Comparison of ENCODE assay signal across 17 cellular contexts in genomic region chr19:13883665-13884064, GRCh38. TPM values are rescaled to one million over a fixed set of nuclear protein-coding genes. Genes with fewer than 3 reads are reported as not detected.
A peak's percentile ranks its signal among the peaks of the same experiment; 100 is the strongest.
DNase-seq lines count a peak whose midpoint lies in the region; ATAC-seq and TF ChIP-seq lines count a peak whose summit lies in the region.
"Had no signal": no experiment of that assay in that cellular context is flagged by ENCODE, and none has a peak within 500 bp of the region (broad histone marks: within the 10 kb centered on the region; RNA-seq: fewer than 3 reads in every experiment).

No MANE protein-coding gene starts in this region.

- H3K14ac ChIP-seq in neuronal stem cell (ENCODE audit: low read length) = no peak overlapping the region

- H4K8ac ChIP-seq in neuronal stem cell (ENCODE audit: low read depth, low read length) = no peak overlapping the region

- no peaks in the 10 kb centered on the region for H3K27me3 Mint-ChIP-seq in effector memory CD8-positive, alpha-beta T cell

- no peak for TF ChIP-seq EP300 in SK-N-SH (IDR thresholded peaks at IDR 0.05; ENCODE audit: borderline replicate concordance in 1 of 2, low read depth in 1 of 2, low read length in 1 of 2)
- TF ChIP-seq EP300 in gastroesophageal sphincter (IDR thresholded peaks at IDR 0.05) = no peak

- no peak overlapping the region for H3K4me2 ChIP-seq in SK-N-SH
- H3K4me2 ChIP-seq in neuronal stem cell (ENCODE audit: insufficient read depth, low read length, poor library complexity, severe bottlenecking) = no peak overlapping the region

- no peaks in the 10 kb centered on the region for H3K79me1 ChIP-seq in neuronal stem cell (ENCODE audit: low read depth, low read length)

- POLR2A ChIA-PET in SK-N-SH (lab: Yijun Ruan, JAX) = no interaction called here
- POLR2A ChIA-PET in HEK293 (lab: Yijun Ruan, JAX) = no interaction called here

- H3K9me3 Mint-ChIP-seq in effector memory CD8-positive, alpha-beta T cell = no peaks in the 10 kb centered on the region
- H3K9me3 Mint-ChIP-seq: IgD-negative memory B cell had no signal

- H2AFZ ChIP-seq in SK-N-SH (ENCODE audit: low read depth) (no peak overlapping the region), neuronal stem cell (ENCODE audit: low read length) (no peak overlapping the region)

- no peaks in the 10 kb centered on the region for H3K9me2 ChIP-seq in SK-N-SH

- H3K36me3 ChIP-seq in SK-N-SH (replicated peaks in 1 of 2; ENCODE audit: control insufficient read depth in 1 of 2, insufficient read depth in 2 of 2, low read length in 1 of 2) (no peaks in the 10 kb centered on the region), HEK293 (ENCODE audit: control insufficient read depth in 2 of 2, insufficient read depth in 1 of 2, low read length in 2 of 2) (no peaks in the 10 kb centered on the region), neuronal stem cell (replicated peaks in 1 of 2; ENCODE audit: control insufficient read depth in 2 of 2, insufficient read depth in 2 of 2, low read length in 2 of 2) (no peaks in the 10 kb centered on the region), gastroesophageal sphincter (no peaks in the 10 kb centered on the region)
- H3K36me3 ChIP-seq: thyroid gland, WERI-Rb-1 had no signal

- H3K9ac ChIP-seq in SK-N-SH (no peak overlapping the region), neuronal stem cell (ENCODE audit: low read depth, low read length, poor library complexity) (no peak overlapping the region)

- H3K4me3 Mint-ChIP-seq in effector memory CD8-positive, alpha-beta T cell = peak overlapping the region; percentile 56 to 62
- H3K4me3 Mint-ChIP-seq: IgD-negative memory B cell had no signal

- DNase-seq in SK-N-SH (peak; percentile 36), neuronal stem cell (ENCODE audit: low spot score) (no peak)
- no peak for DNase-seq in effector memory CD8-positive, alpha-beta T cell
- DNase-seq in stimulated activated CD8-positive, alpha-beta memory T cell treated with anti-CD3 and anti-CD28 coated beads, Interleukin-4, amount 100 ng/mL, for 48 hours = no peak
- DNase-seq: EL, erythroblast, NCI-H1436, NCI-H774, SIG-M5, thyroid gland, WERI-Rb-1 had no signal

- no peak for TF ChIP-seq RAD21 in SK-N-SH (IDR thresholded peaks at IDR 0.05; ENCODE audit: low read length)

- no peak for ATAC-seq in SK-N-SH treated with all-trans-retinoic acid at 6 μM for 48 hours
- no peak for ATAC-seq in effector memory CD8-positive, alpha-beta T cell (replicated peaks)
- no peak for ATAC-seq in esophagus mucosa
- ATAC-seq in gastroesophageal sphincter = no peak

- H3K27me3 ChIP-seq in SK-N-SH (ENCODE audit: insufficient read depth) = no peaks in the 10 kb centered on the region
- no peaks in the 10 kb centered on the region for H3K27me3 ChIP-seq in neuronal stem cell (ENCODE audit: control insufficient read depth in 3 of 3, insufficient read depth in 3 of 3, low read depth in 1 of 3, low read length in 3 of 3)
- H3K27me3 ChIP-seq in gastroesophageal sphincter = no peaks in the 10 kb centered on the region
- H3K27me3 ChIP-seq: thyroid gland had no signal

- 86% methylated on average over 6 of the region's 6 CpGs for WGBS in SK-N-SH (ENCODE audit: low lambda C conversion rate)
- no CpG with 5 or more reads among the region's 6 CpGs for WGBS in neuronal stem cell (ENCODE audit: extremely low coverage in 2 of 2, insufficient read length in 2 of 2, insufficient replicate concordance in 1 of 2), 2 donors
- WGBS in gastroesophageal sphincter (ENCODE audit: low coverage in 1 of 2), 2 donors = 82% methylated on average over 3 of the region's 6 CpGs; no CpG with 5 or more reads in 1 of the 2 donors

- H3K18ac ChIP-seq in neuronal stem cell (ENCODE audit: low read length) = peak overlapping the region; percentile 87

- no peak overlapping the region for H3K4me3 ChIP-seq in SK-N-SH (ENCODE audit: low read depth in 2 of 2, low read length in 1 of 2)
- no peak overlapping the region for H3K4me3 ChIP-seq in HEK293 (ENCODE audit: low read depth, low read length)
- H3K4me3 ChIP-seq in neuronal stem cell (ENCODE audit: low read length in 2 of 2) = no peak overlapping the region
- H3K4me3 ChIP-seq in gastroesophageal sphincter = no peak overlapping the region
- H3K4me3 ChIP-seq: thyroid gland had no signal

- CTCF ChIA-PET in SK-N-SH (lab: Yijun Ruan, JAX) (interaction anchor here (2.1 to 13.8 kb wide), 4 partner anchors 18 to 192 kb away, joined by 5 to 146 read pairs (median 26); partner anchors contain the start of gene MISP3), HEK293 (lab: Yijun Ruan, JAX) (interaction anchor here (0.5 to 1.1 kb wide), 4 partner anchors 11 to 193 kb away, joined by 3 to 4 read pairs (median 4); no protein-coding TSS in a partner anchor)

- H3K9me3 ChIP-seq in SK-N-SH (no peaks in the 10 kb centered on the region), HEK293 (ENCODE audit: control insufficient read depth, insufficient read depth, low read depth, low read length) (no peaks in the 10 kb centered on the region), neuronal stem cell (replicated peaks in 1 of 2; ENCODE audit: control insufficient read depth in 2 of 2, insufficient read depth in 1 of 2, low read depth in 1 of 2, low read length in 2 of 2) (no peaks in the 10 kb centered on the region), gastroesophageal sphincter (no peaks in the 10 kb centered on the region)
- H3K9me3 ChIP-seq: thyroid gland had no signal

- H3K4me1 ChIP-seq in SK-N-SH (ENCODE audit: control insufficient read depth in 1 of 2, insufficient read depth in 2 of 2, low read depth in 1 of 2, low read length in 1 of 2) (peaks cover 7 to 23% of the 10 kb centered on the region in 2 experiments; a peak in 3 of 4 replicates), HEK293 (ENCODE audit: control insufficient read depth, insufficient read depth, low read length) (0 out of 2 replicates have a peak, but pooled peaks cover 2% of the 10 kb centered on the region), neuronal stem cell (ENCODE audit: control insufficient read depth in 2 of 2, insufficient read depth in 1 of 2, low read depth in 1 of 2, low read length in 2 of 2) (peaks cover 17 to 23% of the 10 kb centered on the region in 2 donors), gastroesophageal sphincter (peaks cover 0 to 29% (median 12%) of the 10 kb centered on the region in 3 donors)

- TF ChIP-seq CTCF in SK-N-SH (IDR thresholded peaks at IDR 0.05) (peak; percentile 32), HEK293 (tag by site-specific recombination; IDR thresholded peaks at IDR 0.05) (no peak), gastroesophageal sphincter (IDR thresholded peaks at IDR 0.05) (no peak)

- no peak for TF ChIP-seq POLR2A in gastroesophageal sphincter (IDR thresholded peaks at IDR 0.05)

- no peak overlapping the region for H3K4ac ChIP-seq in neuronal stem cell (ENCODE audit: low read length)

- no peak overlapping the region for H4K91ac ChIP-seq in neuronal stem cell (ENCODE audit: low read depth, low read length, poor library complexity)

- peak overlapping the region; percentile 80 for H2BK12ac ChIP-seq in neuronal stem cell (ENCODE audit: low read length)

- no peaks in the 10 kb centered on the region for H4K20me1 ChIP-seq in SK-N-SH (ENCODE audit: insufficient read depth)

- peaks cover 43 to 68% of the 10 kb centered on the region in 2 donors for H3K4me1 Mint-ChIP-seq in effector memory CD8-positive, alpha-beta T cell (ENCODE audit: low read depth in 2 of 2)

- H3K79me2 ChIP-seq in SK-N-SH (ENCODE audit: insufficient read depth) = no peaks in the 10 kb centered on the region

- peak overlapping the region; percentile 86 to 89 for H3K27ac Mint-ChIP-seq in effector memory CD8-positive, alpha-beta T cell

- H3K23ac ChIP-seq in neuronal stem cell (ENCODE audit: low read depth, low read length, poor library complexity) = no peak overlapping the region

- peak overlapping the region; percentile 10 for H2AK5ac ChIP-seq in neuronal stem cell (ENCODE audit: low read depth, low read length)

- peaks cover 16% of the 10 kb centered on the region for H3K36me3 Mint-ChIP-seq in effector memory CD8-positive, alpha-beta T cell (ENCODE audit: insufficient read depth)
- H3K36me3 Mint-ChIP-seq: IgD-negative memory B cell had no signal

- peak overlapping the region; percentile 77 for H2BK15ac ChIP-seq in neuronal stem cell (ENCODE audit: low read length)

- H2BK5ac ChIP-seq in neuronal stem cell (ENCODE audit: low read length) = no peak overlapping the region

- H3K27ac ChIP-seq in SK-N-SH (ENCODE audit: low read depth in 2 of 2, low read length in 1 of 2) (no peak overlapping the region), HEK293 (ENCODE audit: extremely low read depth, low read depth, low read length) (no peak overlapping the region), neuronal stem cell (replicated peaks; ENCODE audit: low read length) (no peak overlapping the region), gastroesophageal sphincter (no peak overlapping the region)
- H3K27ac ChIP-seq: thyroid gland, WERI-Rb-1 had no signal

- H2BK120ac ChIP-seq in neuronal stem cell (ENCODE audit: low read depth, low read length) = no peak overlapping the region

- no peaks in the 10 kb centered on the region for H3F3A ChIP-seq in SK-N-SH (replicated peaks; ENCODE audit: insufficient read depth)

RNA-seq across cellular contexts. Expression of gene NANOS3, which starts 6.7 kb away (rescaled TPM):
- polyA plus RNA-seq in SK-N-SH (2012; rRNA removed) = 0.53 and 0.57 TPM in 2 replicates
- 0.63 and 0.71 TPM in 2 replicates for polyA plus RNA-seq in SK-N-SH (2012; cell fraction: cytosol; rRNA removed)
- polyA plus RNA-seq in SK-N-SH (2012; cell fraction: nucleus; rRNA removed) = 1.7 and 4.4 TPM in 2 replicates
- 0.08 TPM for polyA plus RNA-seq in neuronal stem cell (2013, experiment 1 of 2)
- polyA plus RNA-seq in neuronal stem cell (2013, experiment 2 of 2) = not detected
- total RNA-seq in esophagus mucosa (not detected), gastroesophageal sphincter (1 to 10 TPM in 2 of 4 donors, not detected in 2; 1.1 to 5.0 TPM)
- total RNA-seq: myocyte, thyroid gland had no signal
- polyA plus RNA-seq: IgD-negative memory B cell had no signal

RNA-seq across cellular contexts. Expression of gene BRME1, which starts 22.3 kb away (rescaled TPM):
- polyA plus RNA-seq in SK-N-SH (2012; rRNA removed) = 1.5 and 1.8 TPM in 2 replicates
- polyA plus RNA-seq in SK-N-SH (2012; cell fraction: cytosol; rRNA removed) = 0.51 and 0.89 TPM in 2 replicates
- polyA plus RNA-seq in SK-N-SH (2012; cell fraction: nucleus; rRNA removed) = 5.1 and 5.3 TPM in 2 replicates
- 1.8 TPM for polyA plus RNA-seq in neuronal stem cell (2013, experiment 1 of 2)
- polyA plus RNA-seq in neuronal stem cell (2013, experiment 2 of 2) = 2.1 TPM
- 5.7 TPM for total RNA-seq in esophagus mucosa
- 1 to 10 TPM in 3 of 4 donors, not detected in 1; 1.9 to 2.4 (median 2.2) TPM for total RNA-seq in gastroesophageal sphincter
- polyA plus RNA-seq: IgD-negative memory B cell had no signal

RNA-seq across cellular contexts. Expression of gene CC2D1A, which starts 22.3 kb away (rescaled TPM):
- 18.7 and 24.2 TPM in 2 replicates for polyA plus RNA-seq in SK-N-SH (2012; rRNA removed)
- 8.1 and 13.2 TPM in 2 replicates for polyA plus RNA-seq in SK-N-SH (2012; cell fraction: cytosol; rRNA removed)
- 97.6 and 109 TPM in 2 replicates for polyA plus RNA-seq in SK-N-SH (2012; cell fraction: nucleus; rRNA removed)
- 19.7 TPM for polyA plus RNA-seq in neuronal stem cell (2013, experiment 1 of 2)
- 18.7 TPM for polyA plus RNA-seq in neuronal stem cell (2013, experiment 2 of 2)
- 29.7 TPM for total RNA-seq in esophagus mucosa
- total RNA-seq in gastroesophageal sphincter = 10 to 100 TPM; 15.6 to 36.8 (median 22.4) TPM

RNA-seq across cellular contexts. Expression of gene PODNL1, which starts 54.6 kb away (rescaled TPM):
- polyA plus RNA-seq in SK-N-SH (2012; rRNA removed) = 4.2 and 7.5 TPM in 2 replicates
- polyA plus RNA-seq in SK-N-SH (2012; cell fraction: cytosol; rRNA removed) = 5.1 and 7.2 TPM in 2 replicates
- 11.8 and 14.5 TPM in 2 replicates for polyA plus RNA-seq in SK-N-SH (2012; cell fraction: nucleus; rRNA removed)
- 2.8 TPM for polyA plus RNA-seq in neuronal stem cell (2013, experiment 1 of 2)
- polyA plus RNA-seq in neuronal stem cell (2013, experiment 2 of 2) = 2.8 TPM
- total RNA-seq in esophagus mucosa = 8.5 TPM
- total RNA-seq in gastroesophageal sphincter = under 1 TPM in 2 of 4 donors, not detected in 2; 0.62 to 0.67 TPM
- polyA plus RNA-seq: IgD-negative memory B cell had no signal

Comparison
In these comparisons a context has a peak if more than half of its experiments do, and no peak if none do; other contexts are left out.
1. Of the 4 proteins assayed by ChIP-seq in both HEK293 and SK-N-SH: peak only in HEK293: none; only in SK-N-SH: CTCF; in both: none; in neither: 3.